19 cellular contexts compared by ENCODE assay signal in genomic region chr19:7953576-7953975, GRCh38. TPM values are rescaled to one million over a fixed set of nuclear protein-coding genes. Genes with fewer than 3 reads are reported as not detected.
A peak's percentile ranks its signal among the peaks of the same experiment; 100 is the strongest.
DNase-seq lines count a peak whose midpoint lies in the region; ATAC-seq lines count a peak whose summit lies in the region.
"Had no signal": no experiment of that assay in that cellular context is flagged by ENCODE, and none has a peak within 500 bp of the region (broad histone marks: within the 10 kb centered on the region; RNA-seq: fewer than 3 reads in every experiment).

No MANE protein-coding gene starts in this region.

- H3K27ac Mint-ChIP-seq in stimulated activated naive CD8-positive, alpha-beta T cell treated with anti-CD3 and anti-CD28 coated beads, Interleukin-15, amount 100 ng/mL, for 72 hours: peak overlapping the region; percentile 67 to 88
- H3K27ac Mint-ChIP-seq in activated T-helper 1 cell treated with anti-CD3 and anti-CD28 coated beads, Interleukin-12 subunit alpha, Interleukin-12 subunit beta, Interleukin-2, Interleukin-4 antibody, amounts not matched to agents 30 ng/mL and 10 ng/mL and 1 ng/mL, durations not matched to agents 14 hours and 24 hours and 36 hours: peak overlapping the region; percentile 4
- H3K27ac Mint-ChIP-seq: CD8-positive, alpha-beta memory T cell had no signal

- no peaks in the 10 kb centered on the region for H3K9me3 Mint-ChIP-seq in stimulated activated naive CD8-positive, alpha-beta T cell treated with anti-CD3 and anti-CD28 coated beads, Interleukin-15, amount 100 ng/mL, for 72 hours
- no peaks in the 10 kb centered on the region for H3K9me3 Mint-ChIP-seq in activated T-helper 1 cell treated with anti-CD3 and anti-CD28 coated beads, Interleukin-12 subunit alpha, Interleukin-12 subunit beta, Interleukin-2, Interleukin-4 antibody, amounts not matched to agents 30 ng/mL and 10 ng/mL and 1 ng/mL, durations not matched to agents 14 hours and 24 hours and 36 hours
- H3K9me3 Mint-ChIP-seq: CD8-positive, alpha-beta memory T cell had no signal

- peaks cover 16% of the 10 kb centered on the region for H3K4me1 Mint-ChIP-seq in stimulated activated naive CD8-positive, alpha-beta T cell treated with anti-CD3 and anti-CD28 coated beads, Interleukin-15, amount 100 ng/mL, for 72 hours
- no peaks in the 10 kb centered on the region for H3K4me1 Mint-ChIP-seq in activated T-helper 1 cell treated with anti-CD3 and anti-CD28 coated beads, Interleukin-12 subunit alpha, Interleukin-12 subunit beta, Interleukin-2, Interleukin-4 antibody, amounts not matched to agents 30 ng/mL and 10 ng/mL and 1 ng/mL, durations not matched to agents 14 hours and 24 hours and 36 hours (ENCODE audit: low read depth)
- H3K4me1 Mint-ChIP-seq: CD8-positive, alpha-beta memory T cell had no signal

- intact Hi-C loops in activated T-helper 1 cell treated with anti-CD3 and anti-CD28 coated beads, Interleukin-12 subunit alpha, Interleukin-12 subunit beta, Interleukin-2, Interleukin-4 antibody, amounts not matched to agents 30 ng/mL and 10 ng/mL and 1 ng/mL, durations not matched to agents 14 hours and 24 hours and 36 hours (cut with micrococcal nuclease): no loop called here

- ATAC-seq in stimulated activated naive CD8-positive, alpha-beta T cell treated with anti-CD3 and anti-CD28 coated beads, Interleukin-15, amount 100 ng/mL, for 72 hours: no peak
- ATAC-seq in stimulated activated naive CD8-positive, alpha-beta T cell treated with anti-CD3 and anti-CD28 coated beads, Interleukin-15, Interleukin-2, amounts not matched to agents 100 U/mL and 50 U/mL, for 24 hours: no peak
- ATAC-seq: GM12878, HepG2 had no signal

- H3K27me3 Mint-ChIP-seq in stimulated activated naive CD8-positive, alpha-beta T cell treated with anti-CD3 and anti-CD28 coated beads, Interleukin-15, amount 100 ng/mL, for 72 hours: no peaks in the 10 kb centered on the region
- no peaks in the 10 kb centered on the region for H3K27me3 Mint-ChIP-seq in activated T-helper 1 cell treated with anti-CD3 and anti-CD28 coated beads, Interleukin-12 subunit alpha, Interleukin-12 subunit beta, Interleukin-2, Interleukin-4 antibody, amounts not matched to agents 30 ng/mL and 10 ng/mL and 1 ng/mL, durations not matched to agents 14 hours and 24 hours and 36 hours (ENCODE audit: insufficient read depth)
- H3K27me3 Mint-ChIP-seq: CD8-positive, alpha-beta memory T cell had no signal

- H3K36me3 Mint-ChIP-seq in activated T-helper 1 cell treated with anti-CD3 and anti-CD28 coated beads, Interleukin-12 subunit alpha, Interleukin-12 subunit beta, Interleukin-2, Interleukin-4 antibody, amounts not matched to agents 30 ng/mL and 10 ng/mL and 1 ng/mL, durations not matched to agents 14 hours and 24 hours and 36 hours (ENCODE audit: low read depth): peaks cover 2% of the 10 kb centered on the region

- H3K4me3 Mint-ChIP-seq in stimulated activated naive CD8-positive, alpha-beta T cell treated with anti-CD3 and anti-CD28 coated beads, Interleukin-15, amount 100 ng/mL, for 72 hours: no peak overlapping the region
- no peak overlapping the region for H3K4me3 Mint-ChIP-seq in activated T-helper 1 cell treated with anti-CD3 and anti-CD28 coated beads, Interleukin-12 subunit alpha, Interleukin-12 subunit beta, Interleukin-2, Interleukin-4 antibody, amounts not matched to agents 30 ng/mL and 10 ng/mL and 1 ng/mL, durations not matched to agents 14 hours and 24 hours and 36 hours

- no peak for DNase-seq in stimulated activated naive CD8-positive, alpha-beta T cell treated with anti-CD3 and anti-CD28 coated beads, Interleukin-15, amount 100 ng/mL, for 72 hours
- DNase-seq in stimulated activated naive CD8-positive, alpha-beta T cell treated with anti-CD3 and anti-CD28 coated beads, Interleukin-15, Interleukin-2, amounts not matched to agents 100 U/mL and 50 U/mL, for 24 hours: no peak
- DNase-seq in activated T-helper 1 cell treated with anti-CD3 and anti-CD28 coated beads, Interleukin-12 subunit alpha, Interleukin-12 subunit beta, Interleukin-2, Interleukin-4 antibody, amounts not matched to agents 30 ng/mL and 10 ng/mL and 1 ng/mL, durations not matched to agents 14 hours and 24 hours and 36 hours (ENCODE audit: low spot score): no peak
- peak; percentile 19 for DNase-seq in left kidney (ENCODE audit: low read depth, low spot score)
- no peak for DNase-seq in putamen (ENCODE audit: low spot score)
- DNase-seq in C1 segment of cervical spinal cord (lab: John Stamatoyannopoulos, UW): no peak
- DNase-seq in H4 (ENCODE audit: low spot score): no peak
- DNase-seq: AML-193; CD8-positive, alpha-beta memory T cell; MM.1S; NCI-H1694 treated with DMSO at 0.1 percent for 48 hours; NCI-H2081 treated with DMSO at 0.1 percent for 48 hours; NCI-H446 treated with DMSO at 0.1 percent for 48 hours; NCI-H526 treated with DMSO at 0.1 percent for 48 hours; SHP77 had no signal

RNA-seq across cellular contexts. Expression of gene TIMM44, which starts 10.1 kb away (rescaled TPM):
- total RNA-seq in activated T-helper 1 cell treated with anti-CD3 and anti-CD28 coated beads, Interleukin-12 subunit alpha, Interleukin-12 subunit beta, Interleukin-2, Interleukin-4 antibody, amounts not matched to agents 30 ng/mL and 10 ng/mL and 1 ng/mL, durations not matched to agents 14 hours and 24 hours and 36 hours: 114 and 120 TPM in 2 replicates
- total RNA-seq in H4 (2014; rRNA removed; shearing (Covaris generic)): 64.9 and 86.8 TPM in 2 replicates

RNA-seq across cellular contexts. Expression of gene CTXN1, which starts 27.6 kb away (rescaled TPM):
- total RNA-seq in activated T-helper 1 cell treated with anti-CD3 and anti-CD28 coated beads, Interleukin-12 subunit alpha, Interleukin-12 subunit beta, Interleukin-2, Interleukin-4 antibody, amounts not matched to agents 30 ng/mL and 10 ng/mL and 1 ng/mL, durations not matched to agents 14 hours and 24 hours and 36 hours: 1.9 and 2.6 TPM in 2 replicates
- total RNA-seq in H4 (2014; rRNA removed; shearing (Covaris generic)): 3.6 and 11.5 TPM in 2 replicates

RNA-seq across cellular contexts. Expression of gene SNAPC2, which starts 33.4 kb away (rescaled TPM):
- total RNA-seq in activated T-helper 1 cell treated with anti-CD3 and anti-CD28 coated beads, Interleukin-12 subunit alpha, Interleukin-12 subunit beta, Interleukin-2, Interleukin-4 antibody, amounts not matched to agents 30 ng/mL and 10 ng/mL and 1 ng/mL, durations not matched to agents 14 hours and 24 hours and 36 hours: 21.3 and 22.4 TPM in 2 replicates
- 23.5 and 27.0 TPM in 2 replicates for total RNA-seq in H4 (2014; rRNA removed; shearing (Covaris generic))

RNA-seq across cellular contexts. Expression of gene TGFBR3L, which starts 38.9 kb away (rescaled TPM):
- 6.9 and 7.5 TPM in 2 replicates for total RNA-seq in activated T-helper 1 cell treated with anti-CD3 and anti-CD28 coated beads, Interleukin-12 subunit alpha, Interleukin-12 subunit beta, Interleukin-2, Interleukin-4 antibody, amounts not matched to agents 30 ng/mL and 10 ng/mL and 1 ng/mL, durations not matched to agents 14 hours and 24 hours and 36 hours
- total RNA-seq in H4 (2014; rRNA removed; shearing (Covaris generic)): not detected in 2 replicates
- total RNA-seq: A172, HT-29 had no signal

RNA-seq across cellular contexts. Expression of gene MAP2K7, which starts 49.9 kb away (rescaled TPM):
- total RNA-seq in activated T-helper 1 cell treated with anti-CD3 and anti-CD28 coated beads, Interleukin-12 subunit alpha, Interleukin-12 subunit beta, Interleukin-2, Interleukin-4 antibody, amounts not matched to agents 30 ng/mL and 10 ng/mL and 1 ng/mL, durations not matched to agents 14 hours and 24 hours and 36 hours: 47.6 and 51.9 TPM in 2 replicates
- 2.9 and 4.2 TPM in 2 replicates for total RNA-seq in H4 (2014; rRNA removed; shearing (Covaris generic))
